17 cellular contexts compared by ENCODE assay signal in genomic region chr17:4514779-4515178, GRCh38. TPM values are rescaled to one million over a fixed set of nuclear protein-coding genes. Genes with fewer than 3 reads are reported as not detected.
"Had no signal": no experiment of that assay in that cellular context is flagged by ENCODE, and none has a peak within 500 bp of the region (broad histone marks: within the 10 kb centered on the region; RNA-seq: fewer than 3 reads in every experiment).

No MANE protein-coding gene starts in this region.

- H3K36me3 Mint-ChIP-seq: naive thymus-derived CD8-positive, alpha-beta T cell had no signal

- H3K9me3 Mint-ChIP-seq: activated T-helper 1 cell treated with anti-CD3 and anti-CD28 coated beads, Interleukin-12 subunit alpha, Interleukin-12 subunit beta, Interleukin-2, Interleukin-4 antibody, amounts not matched to agents 30 ng/mL and 10 ng/mL and 1 ng/mL, durations not matched to agents 14 hours and 24 hours and 36 hours; naive thymus-derived CD8-positive, alpha-beta T cell had no signal

- H3K36me3 ChIP-seq: ascending aorta, cardiac muscle cell, heart right ventricle, SJCRH30, tibial nerve had no signal

- DNase-seq: activated CD4-positive, alpha-beta T cell treated with anti-CD3 and anti-CD28 coated beads for 4 hours; activated naive CD4-positive, alpha-beta T cell; heart right ventricle; mucosa of descending colon; naive thymus-derived CD8-positive, alpha-beta T cell; occipital lobe; SJCRH30; stimulated activated CD4-positive, alpha-beta T cell treated with anti-CD3 and anti-CD28 coated beads, Interleukin-4, amount 100 ng/mL, for 1 hour had no signal

- ATAC-seq: heart right ventricle; naive thymus-derived CD8-positive, alpha-beta T cell had no signal

- H3K4me3 ChIP-seq: ascending aorta, cardiac muscle cell, heart right ventricle, mucosa of descending colon, SJCRH30, tibial nerve had no signal

- H3K4me3 Mint-ChIP-seq: activated T-helper 1 cell treated with anti-CD3 and anti-CD28 coated beads, Interleukin-12 subunit alpha, Interleukin-12 subunit beta, Interleukin-2, Interleukin-4 antibody, amounts not matched to agents 30 ng/mL and 10 ng/mL and 1 ng/mL, durations not matched to agents 14 hours and 24 hours and 36 hours; naive thymus-derived CD8-positive, alpha-beta T cell had no signal

- H3K27ac Mint-ChIP-seq: activated T-helper 1 cell treated with anti-CD3 and anti-CD28 coated beads, Interleukin-12 subunit alpha, Interleukin-12 subunit beta, Interleukin-2, Interleukin-4 antibody, amounts not matched to agents 30 ng/mL and 10 ng/mL and 1 ng/mL, durations not matched to agents 14 hours and 24 hours and 36 hours had no signal

- H3K4me1 ChIP-seq: SJCRH30 had no signal

- H3K9me3 ChIP-seq: ascending aorta, mucosa of descending colon, SJCRH30, tibial nerve had no signal

- H3K27me3 ChIP-seq: ascending aorta, cardiac muscle cell, heart right ventricle, SJCRH30, tibial nerve had no signal

- H3K27ac ChIP-seq: cardiac muscle cell, SJCRH30 had no signal

RNA-seq across cellular contexts. Expression of gene SPNS2, which starts 16.1 kb away (rescaled TPM):
- total RNA-seq: activated T-helper 1 cell treated with anti-CD3 and anti-CD28 coated beads, Interleukin-12 subunit alpha, Interleukin-12 subunit beta, Interleukin-2, Interleukin-4 antibody, amounts not matched to agents 30 ng/mL and 10 ng/mL and 1 ng/mL, durations not matched to agents 14 hours and 24 hours and 36 hours had no signal
- polyA plus RNA-seq: fibroblast of lung had no signal

RNA-seq across cellular contexts. Expression of gene GGT6, which starts 45.6 kb away (rescaled TPM):
- total RNA-seq: activated T-helper 1 cell treated with anti-CD3 and anti-CD28 coated beads, Interleukin-12 subunit alpha, Interleukin-12 subunit beta, Interleukin-2, Interleukin-4 antibody, amounts not matched to agents 30 ng/mL and 10 ng/mL and 1 ng/mL, durations not matched to agents 14 hours and 24 hours and 36 hours; ascending aorta; cardiac muscle cell; fibroblast of lung; frontal cortex; lung microvascular endothelial cell; naive thymus-derived CD8-positive, alpha-beta T cell; occipital lobe; pulmonary artery endothelial cell; SJCRH30; T-helper 2 cell treated with Interferon-gamma antibody and Interleukin-4, amounts not matched to agents 100 ng/mL and 5 ng/mL, for 36 hours; tibial nerve had no signal
- polyA plus RNA-seq: cardiac muscle cell; fibroblast of lung; naive thymus-derived CD8-positive, alpha-beta T cell had no signal
